In genomic region chr1:213393860-213394259, GRCh38 we compare ENCODE assay signal across 1 cellular context.
TF ChIP-seq lines count a peak whose summit lies in the region.

No MANE protein-coding gene starts in this region.

TF ChIP-seq in HepG2, 621 proteins besides CTCF, POLR2A, EP300 and RAD21 (continued from another document and continues in another):
- TF ChIP-seq PRDM15 (CRISPR knock-in tag; IDR thresholded peaks at IDR 0.05) (no peak), RARA (CRISPR knock-in tag; IDR thresholded peaks at IDR 0.05) (peak; percentile 72), RFX1 (IDR thresholded peaks at IDR 0.05) (no peak), ZFP1 (CRISPR knock-in tag; IDR thresholded peaks at IDR 0.05) (no peak), CEBPZ (IDR thresholded peaks at IDR 0.05; ENCODE audit: low read length) (no peak), HDAC1 (CRISPR knock-in tag; IDR thresholded peaks at IDR 0.05) (peak; percentile 47; the same call in 1 of the 2 replicates), ARID3A (IDR thresholded peaks at IDR 0.05; ENCODE audit: low read depth, low read length) (no peak), PREB (CRISPR knock-in tag; IDR thresholded peaks at IDR 0.05) (no peak), ZNF839 (CRISPR knock-in tag; IDR thresholded peaks at IDR 0.05; ENCODE audit: borderline replicate concordance) (no peak), TEAD3 (CRISPR knock-in tag; optimal IDR thresholded peaks at IDR 0.05; ENCODE audit: borderline replicate concordance) (peak; percentile 88), ZNF512B (CRISPR knock-in tag; IDR thresholded peaks at IDR 0.05; ENCODE audit: borderline replicate concordance) (no peak), POGZ (CRISPR knock-in tag; IDR thresholded peaks at IDR 0.05) (peak; percentile 78; the same call in 1 of the 2 replicates), TFDP1 (CRISPR knock-in tag; IDR thresholded peaks at IDR 0.05; ENCODE audit: borderline replicate concordance) (no peak; the same call in 1 of the 2 replicates), ZBTB39 (CRISPR knock-in tag; IDR thresholded peaks at IDR 0.05) (no peak), ZKSCAN8 (CRISPR knock-in tag; IDR thresholded peaks at IDR 0.05; ENCODE audit: borderline replicate concordance) (0 out of 2 replicates have a peak, but pooled peaks have one; percentile 20), ZNF768 (CRISPR knock-in tag; IDR thresholded peaks at IDR 0.05) (no peak), SALL1 (CRISPR knock-in tag; IDR thresholded peaks at IDR 0.05) (peak; percentile 80), ZNF547 (CRISPR knock-in tag; IDR thresholded peaks at IDR 0.05) (no peak), ERF (CRISPR knock-in tag; IDR thresholded peaks at IDR 0.05) (no peak; the same call in 1 of the 2 replicates), GFI1 (CRISPR knock-in tag; IDR thresholded peaks at IDR 0.05; ENCODE audit: borderline replicate concordance) (no peak), ZBTB33 (CRISPR knock-in tag; IDR thresholded peaks at IDR 0.05) (0 out of 2 replicates have a peak, but pooled peaks have one; percentile 27), RXRA (CRISPR knock-in tag; IDR thresholded peaks at IDR 0.05) (peak; percentile 74), FIP1L1 (IDR thresholded peaks at IDR 0.05; ENCODE audit: borderline replicate concordance, insufficient read depth, low read depth, low read length) (no peak), ZNF572 (CRISPR knock-in tag; IDR thresholded peaks at IDR 0.05) (no peak), RELA (CRISPR knock-in tag; IDR thresholded peaks at IDR 0.05) (no peak), ZNF644 (CRISPR knock-in tag; IDR thresholded peaks at IDR 0.05; ENCODE audit: low read depth) (peak; percentile 89), ZNF280D (CRISPR knock-in tag; IDR thresholded peaks at IDR 0.05) (0 out of 2 replicates have a peak, but pooled peaks have one; percentile 45), PRPF4 (IDR thresholded peaks at IDR 0.05; ENCODE audit: low read depth, low read length, poor library complexity, severe bottlenecking) (no peak), ZMAT3 (CRISPR knock-in tag; conservative IDR thresholded peaks at IDR 0.05) (no peak)
